25 cellular contexts compared by ENCODE assay signal in genomic region chr1:4128616-4129015, GRCh38.
"Had no signal": no experiment of that assay in that cellular context is flagged by ENCODE, and none has a peak within 500 bp of the region (broad histone marks: within the 10 kb centered on the region; RNA-seq: fewer than 3 reads in every experiment).

No MANE protein-coding gene starts in this region.

- H3K9me3 ChIP-seq: lower lobe of right lung, right atrium auricular region, right lobe of liver, suprapubic skin, thoracic aorta, uterus had no signal

- ATAC-seq: left cardiac atrium, left lobe of liver, left ventricle myocardium superior, lower lobe of right lung, natural killer cell, right lobe of liver had no signal

- H3K36me3 ChIP-seq: lower lobe of right lung, right atrium auricular region, right lobe of liver, suprapubic skin, thoracic aorta, tibial artery, uterus had no signal

- H3K27me3 ChIP-seq: right atrium auricular region, right lobe of liver had no signal

- H3K4me1 ChIP-seq: lower lobe of right lung, parathyroid adenoma, right atrium auricular region, right lobe of liver, suprapubic skin, tibial artery, uterus had no signal

- DNase-seq: hippocampal formation; kidney glomerular epithelial cell; left cardiac atrium; left ventricle myocardium superior; lower lobe of right lung; mammary epithelial cell; mesenchymal stem cell; naive B cell; natural killer cell; nucleus accumbens; right lobe of liver; stimulated activated CD4-positive, alpha-beta T cell treated with anti-CD3 and anti-CD28 coated beads, Interleukin-12 subunit alpha, Interleukin-12 subunit beta, amount 100 ng/mL, for 4 hours; stimulated activated CD4-positive, alpha-beta T cell treated with anti-CD3 and anti-CD28 coated beads, Interleukin-15, amount 100 ng/mL, for 24 hours; stimulated activated CD4-positive, alpha-beta T cell treated with anti-CD3 and anti-CD28 coated beads, Interleukin-2, amount 100 ng/mL, for 24 hours; stimulated activated CD4-positive, alpha-beta T cell treated with anti-CD3 and anti-CD28 coated beads, Interleukin-4, amount 100 ng/mL, for 1 hour; stimulated activated naive CD4-positive, alpha-beta T cell; trophoblast cell; uterus had no signal

- H3K27ac ChIP-seq: lower lobe of right lung, parathyroid adenoma, right atrium auricular region, right lobe of liver, suprapubic skin, thoracic aorta, tibial artery, uterus had no signal

- H3K4me3 ChIP-seq: lower lobe of right lung, right atrium auricular region, right lobe of liver, smooth muscle cell, suprapubic skin, thoracic aorta, tibial artery, uterus had no signal
